Comparison of ENCODE assay signal across 1 cellular context in the genomic region with DNA sequence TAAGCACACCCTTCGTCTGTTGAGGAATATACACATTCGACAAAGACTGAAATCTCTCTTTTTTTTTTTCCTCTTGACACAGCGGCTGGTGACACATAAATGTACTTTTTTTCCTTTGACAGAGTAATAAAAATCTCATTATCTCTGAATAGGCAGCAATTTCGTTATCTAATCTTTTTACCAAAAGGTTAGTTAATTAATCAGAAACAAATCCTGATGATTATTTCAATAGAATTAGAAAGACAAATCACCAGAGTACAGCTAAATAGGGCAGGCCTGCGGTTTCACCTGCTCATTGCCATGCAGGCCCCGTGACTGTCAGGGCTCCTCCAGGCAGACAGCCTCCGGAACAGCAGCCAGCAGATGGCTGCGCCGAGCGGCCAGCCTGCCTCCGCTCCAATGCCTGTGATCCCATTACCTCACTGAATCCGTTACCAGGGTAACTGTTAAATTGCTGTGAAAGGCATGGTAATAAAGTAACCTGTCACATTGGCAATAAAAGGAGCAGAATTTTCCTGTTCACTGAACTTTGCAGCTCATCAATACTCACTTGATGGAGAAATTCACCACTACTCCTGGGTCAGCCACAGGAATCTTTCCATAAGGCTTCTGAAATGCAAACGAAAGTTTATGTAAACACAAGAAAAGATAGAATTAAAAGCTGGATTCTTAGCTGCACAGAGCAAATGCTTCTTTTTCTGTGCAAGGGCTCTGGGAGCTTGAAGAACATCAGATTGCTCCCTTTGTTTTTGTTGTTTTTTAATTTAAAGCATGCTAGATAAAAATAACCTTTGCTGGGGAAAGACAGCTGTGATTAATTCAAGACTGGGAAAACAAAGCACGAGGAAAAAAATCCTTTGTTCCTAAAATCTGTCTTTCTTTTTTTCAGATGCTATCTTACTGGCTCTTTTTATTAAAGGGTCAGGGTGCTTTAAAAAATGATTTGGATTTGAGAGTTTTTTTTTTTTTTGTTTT.
TF ChIP-seq lines count a peak whose summit lies in the region.

No MANE protein-coding gene starts in this region.

TF ChIP-seq in HEK293, 187 proteins besides CTCF, POLR2A, EP300 and RAD21 (continued from another document and continues in another):
- TF ChIP-seq, protein P1, sequence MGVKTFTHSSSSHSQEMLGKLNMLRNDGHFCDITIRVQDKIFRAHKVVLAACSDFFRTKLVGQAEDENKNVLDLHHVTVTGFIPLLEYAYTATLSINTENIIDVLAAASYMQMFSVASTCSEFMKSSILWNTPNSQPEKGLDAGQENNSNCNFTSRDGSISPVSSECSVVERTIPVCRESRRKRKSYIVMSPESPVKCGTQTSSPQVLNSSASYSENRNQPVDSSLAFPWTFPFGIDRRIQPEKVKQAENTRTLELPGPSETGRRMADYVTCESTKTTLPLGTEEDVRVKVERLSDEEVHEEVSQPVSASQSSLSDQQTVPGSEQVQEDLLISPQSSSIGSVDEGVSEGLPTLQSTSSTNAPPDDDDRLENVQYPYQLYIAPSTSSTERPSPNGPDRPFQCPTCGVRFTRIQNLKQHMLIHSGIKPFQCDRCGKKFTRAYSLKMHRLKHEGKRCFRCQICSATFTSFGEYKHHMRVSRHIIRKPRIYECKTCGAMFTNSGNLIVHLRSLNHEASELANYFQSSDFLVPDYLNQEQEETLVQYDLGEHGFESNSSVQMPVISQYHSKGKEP (tag by site-specific recombination; IDR thresholded peaks at IDR 0.05) = no peak; the same call in 1 of the 2 replicates
- TF ChIP-seq ZFP69B (tag by site-specific recombination; IDR thresholded peaks at IDR 0.05) (0 out of 2 replicates have a peak, but pooled peaks have one; percentile 3), ZNF24 (tag by site-specific recombination; IDR thresholded peaks at IDR 0.05) (peak; percentile 66; the same call in 1 of the 2 replicates), HOXC10 (CRISPR knock-in tag; IDR thresholded peaks at IDR 0.05) (no peak), IKZF3 (tag by site-specific recombination; IDR thresholded peaks at IDR 0.05) (peak; percentile 89), TRIM28 (IDR thresholded peaks at IDR 0.05; ENCODE audit: borderline replicate concordance, low read length) (0 out of 2 replicates have a peak, but pooled peaks have one; percentile 39), ZNF19 (tag by site-specific recombination; IDR thresholded peaks at IDR 0.05; ENCODE audit: low read depth) (no peak), ZNF155 (tag by site-specific recombination; IDR thresholded peaks at IDR 0.05) (no peak), OSR2 (tag by site-specific recombination; IDR thresholded peaks at IDR 0.05) (peak; percentile 97), ZEB2 (tag by site-specific recombination; IDR thresholded peaks at IDR 0.05) (peak; percentile 74), ZNF394 (tag by site-specific recombination; IDR thresholded peaks at IDR 0.05; ENCODE audit: borderline replicate concordance) (peak; percentile 50; the same call in 1 of the 2 replicates), ZNF558 (tag by site-specific recombination; IDR thresholded peaks at IDR 0.05) (0 out of 2 replicates have a peak, but pooled peaks have one; percentile 20), ZNF354C (tag by site-specific recombination; IDR thresholded peaks at IDR 0.05; ENCODE audit: borderline replicate concordance, low read depth) (no peak), MYNN (tag by site-specific recombination; IDR thresholded peaks at IDR 0.05; ENCODE audit: borderline replicate concordance) (peak; percentile 78; the same call in 1 of the 2 replicates), ZNF610 (tag by site-specific recombination; IDR thresholded peaks at IDR 0.05; ENCODE audit: borderline replicate concordance) (peak; percentile 94), ZNF335 (tag by site-specific recombination; conservative IDR thresholded peaks at IDR 0.05) (peak; percentile 81), ZNF561 (tag by site-specific recombination; IDR thresholded peaks at IDR 0.05; ENCODE audit: borderline replicate concordance) (peak; percentile 53), ZNF843 (tag by site-specific recombination; IDR thresholded peaks at IDR 0.05) (peak; percentile 76), KLF10 (tag by site-specific recombination; IDR thresholded peaks at IDR 0.05) (peak; percentile 51; the same call in 1 of the 2 replicates), PRDM1 (tag by site-specific recombination; IDR thresholded peaks at IDR 0.05) (peak; percentile 44; the same call in 1 of the 2 replicates), ZNF555 (tag by site-specific recombination; conservative IDR thresholded peaks at IDR 0.05) (no peak), YY1 (tag by site-specific recombination; IDR thresholded peaks at IDR 0.05) (no peak), ZNF76 (tag by site-specific recombination; IDR thresholded peaks at IDR 0.05; ENCODE audit: borderline replicate concordance, low read depth) (peak; percentile 19; the same call in 1 of the 2 replicates), MEIS1 (CRISPR knock-in tag; IDR thresholded peaks at IDR 0.05; ENCODE audit: borderline replicate concordance) (peak; percentile 73), ZNF629 (tag by site-specific recombination; IDR thresholded peaks at IDR 0.05) (peak; percentile 46; the same call in 1 of the 2 replicates), ZFP3 (tag by site-specific recombination; IDR thresholded peaks at IDR 0.05; ENCODE audit: low read depth) (no peak), ZNF624 (tag by site-specific recombination; IDR thresholded peaks at IDR 0.05) (no peak), GLI2 (tag by site-specific recombination; IDR thresholded peaks at IDR 0.05; ENCODE audit: borderline replicate concordance, low read depth) (no peak), ZNF366 (tag by site-specific recombination; conservative IDR thresholded peaks at IDR 0.05) (peak; percentile 69), BCL11A (tag by site-specific recombination; IDR thresholded peaks at IDR 0.05; ENCODE audit: low read depth) (no peak), ZBTB17 (tag by site-specific recombination; IDR thresholded peaks at IDR 0.05) (peak; percentile 94), ZNF600 (tag by site-specific recombination; IDR thresholded peaks at IDR 0.05) (peak; percentile 88), SP7 (tag by site-specific recombination; IDR thresholded peaks at IDR 0.05) (peak; percentile 79), FEZF1 (tag by site-specific recombination; IDR thresholded peaks at IDR 0.05) (peak; percentile 75), ZXDB (tag by site-specific recombination; IDR thresholded peaks at IDR 0.05) (peak; percentile 80), SCRT2 (tag by site-specific recombination; IDR thresholded peaks at IDR 0.05) (peak; percentile 38; the same call in 1 of the 2 replicates), ZNF10 (tag by site-specific recombination; IDR thresholded peaks at IDR 0.05) (peak; percentile 87)
- TF ChIP-seq, protein P2, sequence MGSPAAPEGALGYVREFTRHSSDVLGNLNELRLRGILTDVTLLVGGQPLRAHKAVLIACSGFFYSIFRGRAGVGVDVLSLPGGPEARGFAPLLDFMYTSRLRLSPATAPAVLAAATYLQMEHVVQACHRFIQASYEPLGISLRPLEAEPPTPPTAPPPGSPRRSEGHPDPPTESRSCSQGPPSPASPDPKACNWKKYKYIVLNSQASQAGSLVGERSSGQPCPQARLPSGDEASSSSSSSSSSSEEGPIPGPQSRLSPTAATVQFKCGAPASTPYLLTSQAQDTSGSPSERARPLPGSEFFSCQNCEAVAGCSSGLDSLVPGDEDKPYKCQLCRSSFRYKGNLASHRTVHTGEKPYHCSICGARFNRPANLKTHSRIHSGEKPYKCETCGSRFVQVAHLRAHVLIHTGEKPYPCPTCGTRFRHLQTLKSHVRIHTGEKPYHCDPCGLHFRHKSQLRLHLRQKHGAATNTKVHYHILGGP (tag by site-specific recombination; IDR thresholded peaks at IDR 0.05) = 0 out of 2 replicates have a peak, but pooled peaks have one; percentile 1
- TF ChIP-seq, protein P3, sequence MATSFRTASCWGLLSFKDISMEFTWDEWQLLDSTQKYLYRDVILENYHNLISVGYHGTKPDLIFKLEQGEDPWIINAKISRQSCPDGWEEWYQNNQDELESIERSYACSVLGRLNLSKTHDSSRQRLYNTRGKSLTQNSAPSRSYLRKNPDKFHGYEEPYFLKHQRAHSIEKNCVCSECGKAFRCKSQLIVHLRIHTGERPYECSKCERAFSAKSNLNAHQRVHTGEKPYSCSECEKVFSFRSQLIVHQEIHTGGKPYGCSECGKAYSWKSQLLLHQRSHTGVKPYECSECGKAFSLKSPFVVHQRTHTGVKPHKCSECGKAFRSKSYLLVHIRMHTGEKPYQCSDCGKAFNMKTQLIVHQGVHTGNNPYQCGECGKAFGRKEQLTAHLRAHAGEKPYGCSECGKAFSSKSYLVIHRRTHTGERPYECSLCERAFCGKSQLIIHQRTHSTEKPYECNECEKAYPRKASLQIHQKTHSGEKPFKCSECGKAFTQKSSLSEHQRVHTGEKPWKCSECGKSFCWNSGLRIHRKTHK (tag by site-specific recombination; IDR thresholded peaks at IDR 0.05) = no peak
- TF ChIP-seq, protein P4, sequence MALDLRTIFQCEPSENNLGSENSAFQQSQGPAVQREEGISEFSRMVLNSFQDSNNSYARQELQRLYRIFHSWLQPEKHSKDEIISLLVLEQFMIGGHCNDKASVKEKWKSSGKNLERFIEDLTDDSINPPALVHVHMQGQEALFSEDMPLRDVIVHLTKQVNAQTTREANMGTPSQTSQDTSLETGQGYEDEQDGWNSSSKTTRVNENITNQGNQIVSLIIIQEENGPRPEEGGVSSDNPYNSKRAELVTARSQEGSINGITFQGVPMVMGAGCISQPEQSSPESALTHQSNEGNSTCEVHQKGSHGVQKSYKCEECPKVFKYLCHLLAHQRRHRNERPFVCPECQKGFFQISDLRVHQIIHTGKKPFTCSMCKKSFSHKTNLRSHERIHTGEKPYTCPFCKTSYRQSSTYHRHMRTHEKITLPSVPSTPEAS (tag by site-specific recombination; IDR thresholded peaks at IDR 0.05) = 0 out of 2 replicates have a peak, but pooled peaks have one; percentile 42
- TF ChIP-seq, protein P5, sequence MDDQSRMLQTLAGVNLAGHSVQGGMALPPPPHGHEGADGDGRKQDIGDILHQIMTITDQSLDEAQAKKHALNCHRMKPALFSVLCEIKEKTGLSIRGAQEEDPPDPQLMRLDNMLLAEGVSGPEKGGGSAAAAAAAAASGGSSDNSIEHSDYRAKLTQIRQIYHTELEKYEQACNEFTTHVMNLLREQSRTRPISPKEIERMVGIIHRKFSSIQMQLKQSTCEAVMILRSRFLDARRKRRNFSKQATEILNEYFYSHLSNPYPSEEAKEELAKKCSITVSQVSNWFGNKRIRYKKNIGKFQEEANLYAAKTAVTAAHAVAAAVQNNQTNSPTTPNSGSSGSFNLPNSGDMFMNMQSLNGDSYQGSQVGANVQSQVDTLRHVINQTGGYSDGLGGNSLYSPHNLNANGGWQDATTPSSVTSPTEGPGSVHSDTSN (CRISPR knock-in tag; IDR thresholded peaks at IDR 0.05) = no peak
- TF ChIP-seq, protein P6, sequence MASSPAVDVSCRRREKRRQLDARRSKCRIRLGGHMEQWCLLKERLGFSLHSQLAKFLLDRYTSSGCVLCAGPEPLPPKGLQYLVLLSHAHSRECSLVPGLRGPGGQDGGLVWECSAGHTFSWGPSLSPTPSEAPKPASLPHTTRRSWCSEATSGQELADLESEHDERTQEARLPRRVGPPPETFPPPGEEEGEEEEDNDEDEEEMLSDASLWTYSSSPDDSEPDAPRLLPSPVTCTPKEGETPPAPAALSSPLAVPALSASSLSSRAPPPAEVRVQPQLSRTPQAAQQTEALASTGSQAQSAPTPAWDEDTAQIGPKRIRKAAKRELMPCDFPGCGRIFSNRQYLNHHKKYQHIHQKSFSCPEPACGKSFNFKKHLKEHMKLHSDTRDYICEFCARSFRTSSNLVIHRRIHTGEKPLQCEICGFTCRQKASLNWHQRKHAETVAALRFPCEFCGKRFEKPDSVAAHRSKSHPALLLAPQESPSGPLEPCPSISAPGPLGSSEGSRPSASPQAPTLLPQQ (tag by site-specific recombination; IDR thresholded peaks at IDR 0.05) = 0 out of 2 replicates have a peak, but pooled peaks have one; percentile 36
- TF ChIP-seq, protein P7, sequence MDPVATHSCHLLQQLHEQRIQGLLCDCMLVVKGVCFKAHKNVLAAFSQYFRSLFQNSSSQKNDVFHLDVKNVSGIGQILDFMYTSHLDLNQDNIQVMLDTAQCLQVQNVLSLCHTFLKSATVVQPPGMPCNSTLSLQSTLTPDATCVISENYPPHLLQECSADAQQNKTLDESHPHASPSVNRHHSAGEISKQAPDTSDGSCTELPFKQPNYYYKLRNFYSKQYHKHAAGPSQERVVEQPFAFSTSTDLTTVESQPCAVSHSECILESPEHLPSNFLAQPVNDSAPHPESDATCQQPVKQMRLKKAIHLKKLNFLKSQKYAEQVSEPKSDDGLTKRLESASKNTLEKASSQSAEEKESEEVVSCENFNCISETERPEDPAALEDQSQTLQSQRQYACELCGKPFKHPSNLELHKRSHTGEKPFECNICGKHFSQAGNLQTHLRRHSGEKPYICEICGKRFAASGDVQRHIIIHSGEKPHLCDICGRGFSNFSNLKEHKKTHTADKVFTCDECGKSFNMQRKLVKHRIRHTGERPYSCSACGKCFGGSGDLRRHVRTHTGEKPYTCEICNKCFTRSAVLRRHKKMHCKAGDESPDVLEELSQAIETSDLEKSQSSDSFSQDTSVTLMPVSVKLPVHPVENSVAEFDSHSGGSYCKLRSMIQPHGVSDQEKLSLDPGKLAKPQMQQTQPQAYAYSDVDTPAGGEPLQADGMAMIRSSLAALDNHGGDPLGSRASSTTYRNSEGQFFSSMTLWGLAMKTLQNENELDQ (tag by site-specific recombination; IDR thresholded peaks at IDR 0.05; ENCODE audit: low read depth) = no peak
- TF ChIP-seq, protein P8, sequence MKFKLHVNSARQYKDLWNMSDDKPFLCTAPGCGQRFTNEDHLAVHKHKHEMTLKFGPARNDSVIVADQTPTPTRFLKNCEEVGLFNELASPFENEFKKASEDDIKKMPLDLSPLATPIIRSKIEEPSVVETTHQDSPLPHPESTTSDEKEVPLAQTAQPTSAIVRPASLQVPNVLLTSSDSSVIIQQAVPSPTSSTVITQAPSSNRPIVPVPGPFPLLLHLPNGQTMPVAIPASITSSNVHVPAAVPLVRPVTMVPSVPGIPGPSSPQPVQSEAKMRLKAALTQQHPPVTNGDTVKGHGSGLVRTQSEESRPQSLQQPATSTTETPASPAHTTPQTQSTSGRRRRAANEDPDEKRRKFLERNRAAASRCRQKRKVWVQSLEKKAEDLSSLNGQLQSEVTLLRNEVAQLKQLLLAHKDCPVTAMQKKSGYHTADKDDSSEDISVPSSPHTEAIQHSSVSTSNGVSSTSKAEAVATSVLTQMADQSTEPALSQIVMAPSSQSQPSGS (tag by site-specific recombination; IDR thresholded peaks at IDR 0.05; ENCODE audit: low read depth) = peak; percentile 83; the same call in 1 of the 2 replicates
- TF ChIP-seq, protein P9, sequence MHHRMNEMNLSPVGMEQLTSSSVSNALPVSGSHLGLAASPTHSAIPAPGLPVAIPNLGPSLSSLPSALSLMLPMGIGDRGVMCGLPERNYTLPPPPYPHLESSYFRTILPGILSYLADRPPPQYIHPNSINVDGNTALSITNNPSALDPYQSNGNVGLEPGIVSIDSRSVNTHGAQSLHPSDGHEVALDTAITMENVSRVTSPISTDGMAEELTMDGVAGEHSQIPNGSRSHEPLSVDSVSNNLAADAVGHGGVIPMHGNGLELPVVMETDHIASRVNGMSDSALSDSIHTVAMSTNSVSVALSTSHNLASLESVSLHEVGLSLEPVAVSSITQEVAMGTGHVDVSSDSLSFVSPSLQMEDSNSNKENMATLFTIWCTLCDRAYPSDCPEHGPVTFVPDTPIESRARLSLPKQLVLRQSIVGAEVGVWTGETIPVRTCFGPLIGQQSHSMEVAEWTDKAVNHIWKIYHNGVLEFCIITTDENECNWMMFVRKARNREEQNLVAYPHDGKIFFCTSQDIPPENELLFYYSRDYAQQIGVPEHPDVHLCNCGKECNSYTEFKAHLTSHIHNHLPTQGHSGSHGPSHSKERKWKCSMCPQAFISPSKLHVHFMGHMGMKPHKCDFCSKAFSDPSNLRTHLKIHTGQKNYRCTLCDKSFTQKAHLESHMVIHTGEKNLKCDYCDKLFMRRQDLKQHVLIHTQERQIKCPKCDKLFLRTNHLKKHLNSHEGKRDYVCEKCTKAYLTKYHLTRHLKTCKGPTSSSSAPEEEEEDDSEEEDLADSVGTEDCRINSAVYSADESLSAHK (tag by site-specific recombination; IDR thresholded peaks at IDR 0.05) = 0 out of 2 replicates have a peak, but pooled peaks have one; percentile 10
